In the genomic region with DNA sequence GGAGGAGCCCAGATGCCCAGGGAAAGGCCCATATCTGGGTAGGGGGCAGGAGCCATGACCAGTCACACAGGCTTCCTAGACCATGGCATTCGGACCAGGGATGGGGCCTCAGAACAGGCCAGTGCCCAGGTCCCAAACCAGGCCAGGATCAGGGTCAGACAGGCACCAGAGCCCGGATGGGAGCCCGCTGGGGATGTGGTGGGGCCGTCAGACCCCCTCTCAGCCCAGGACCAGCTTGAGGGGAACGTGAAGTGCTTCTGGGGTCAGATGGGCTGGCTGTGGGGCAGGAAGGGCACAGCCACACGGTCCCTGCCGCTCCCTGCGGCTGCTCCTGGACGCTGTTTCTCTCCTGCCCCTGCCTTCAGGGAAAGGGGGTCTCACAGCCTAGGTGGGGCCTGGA, we compare ENCODE assay signal across 17 cellular contexts. TPM values are rescaled to one million over a fixed set of nuclear protein-coding genes. Genes with fewer than 3 reads are reported as not detected.
DNase-seq lines count a peak whose midpoint lies in the region; ATAC-seq and TF ChIP-seq lines count a peak whose summit lies in the region.
"Had no signal": no experiment of that assay in that cellular context is flagged by ENCODE, and none has a peak within 500 bp of the region (broad histone marks: within the 10 kb centered on the region; RNA-seq: fewer than 3 reads in every experiment).

No MANE protein-coding gene starts in this region.

- peaks cover 14% of the 10 kb centered on the region for H3K27me3 Mint-ChIP-seq in CD4-positive, CD25-positive, alpha-beta regulatory T cell
- no peaks in the 10 kb centered on the region for H3K27me3 Mint-ChIP-seq in T-helper 17 cell
- H3K27me3 Mint-ChIP-seq in memory B cell, result no peaks in the 10 kb centered on the region

- H3K36me3 Mint-ChIP-seq in CD4-positive, CD25-positive, alpha-beta regulatory T cell, result peaks cover 6% of the 10 kb centered on the region
- peaks cover under 1% of the 10 kb centered on the region for H3K36me3 Mint-ChIP-seq in T-helper 17 cell (ENCODE audit: low read depth)
- H3K36me3 Mint-ChIP-seq in memory B cell, result peaks cover 6% of the 10 kb centered on the region
- H3K36me3 Mint-ChIP-seq: WTC11 had no signal

- peaks cover 0 to 3% (median 0%) of the 10 kb centered on the region in 7 donors for H3K9me3 Mint-ChIP-seq in CD4-positive, CD25-positive, alpha-beta regulatory T cell
- no peaks in the 10 kb centered on the region for H3K9me3 Mint-ChIP-seq in memory B cell
- H3K9me3 Mint-ChIP-seq: WTC11 had no signal

- peaks cover 5% of the 10 kb centered on the region for H3K36me3 ChIP-seq in CD4-positive, CD25-positive, alpha-beta regulatory T cell (ENCODE audit: control insufficient read depth, insufficient read depth, low read length)
- H3K36me3 ChIP-seq in DOHH2 (ENCODE audit: control insufficient read depth, low read length), result peaks cover 37% of the 10 kb centered on the region
- H3K36me3 ChIP-seq: BE2C, transverse colon had no signal

- H3K27me3 ChIP-seq in CD4-positive, CD25-positive, alpha-beta regulatory T cell (ENCODE audit: control insufficient read depth, insufficient read depth, low read length), result no peaks in the 10 kb centered on the region
- H3K27me3 ChIP-seq in DOHH2 (ENCODE audit: control insufficient read depth, low read length), result peaks cover 7% of the 10 kb centered on the region
- H3K27me3 ChIP-seq: BE2C had no signal

- no peak for TF ChIP-seq CTCF in DOHH2 (IDR thresholded peaks at IDR 0.05; ENCODE audit: low read depth, low read length, poor library complexity, severe bottlenecking)

- H3K4me1 Mint-ChIP-seq in CD4-positive, CD25-positive, alpha-beta regulatory T cell, result peaks cover 12 to 52% (median 30%) of the 10 kb centered on the region in 4 donors
- H3K4me1 Mint-ChIP-seq in T-helper 17 cell (peaks cover 19% of the 10 kb centered on the region), memory B cell (peaks cover 31% of the 10 kb centered on the region)
- H3K4me1 Mint-ChIP-seq: WTC11 had no signal

- no peaks in the 10 kb centered on the region for H3K9me2 ChIP-seq in DOHH2 (replicated peaks; ENCODE audit: control insufficient read depth, low read length)

- no peak for DNase-seq in CD4-positive, CD25-positive, alpha-beta regulatory T cell
- DNase-seq in T-helper 17 cell, result no peak
- DNase-seq in memory B cell (ENCODE audit: low spot score in 2 of 2), result no peak
- no peak for DNase-seq in AG08396 (ENCODE audit: low spot score)
- DNase-seq in medulla oblongata (ENCODE audit: extremely low spot score), result no peak
- DNase-seq: activated CD8-positive, alpha-beta memory T cell treated with anti-CD3 and anti-CD28 coated beads, Interleukin-2, amount 50 U/mL, for 48 hours; BE2C; DMS79 treated with DMSO at 0.1 percent for 48 hours; effector CD4-positive, alpha-beta T cell; NCI-H748 treated with DMSO at 0.1 percent for 48 hours; stimulated activated CD4-positive, alpha-beta T cell treated with anti-CD3 and anti-CD28 coated beads, Interleukin-4, amount 100 ng/mL, for 4 hours had no signal

- peak overlapping the region; percentile 83 for H3K27ac ChIP-seq in CD4-positive, CD25-positive, alpha-beta regulatory T cell (ENCODE audit: insufficient read depth, low read length, poor library complexity, severe bottlenecking)
- peak overlapping the region; percentile 95 for H3K27ac ChIP-seq in DOHH2 (ENCODE audit: low read depth, low read length)
- H3K27ac ChIP-seq: hepatocyte had no signal

- H3K4me3 Mint-ChIP-seq in CD4-positive, CD25-positive, alpha-beta regulatory T cell, result peak overlapping the region; percentile 81 to 96 (median 91)
- H3K4me3 Mint-ChIP-seq in T-helper 17 cell (peak overlapping the region; percentile 93), memory B cell (peak overlapping the region; percentile 95)

- no peak for ATAC-seq in CD4-positive, CD25-positive, alpha-beta regulatory T cell (ENCODE audit: low read depth in 2 of 2)
- ATAC-seq in T-helper 17 cell (no peak), memory B cell (ENCODE audit: low read depth) (no peak), GM18873 (IDR thresholded peaks at IDR 0.05; ENCODE audit: low FRiP score, unreplicated experiment) (no peak), HG02870 (IDR thresholded peaks at IDR 0.05; ENCODE audit: unreplicated experiment) (no peak)

- H3F3A ChIP-seq in DOHH2 (ENCODE audit: control insufficient read depth, insufficient read depth), result peaks cover 22% of the 10 kb centered on the region

- H3K4me1 ChIP-seq in CD4-positive, CD25-positive, alpha-beta regulatory T cell (ENCODE audit: control insufficient read depth, insufficient read depth, low read length, poor library complexity, severe bottlenecking), result peaks cover 56% of the 10 kb centered on the region
- peaks cover 64% of the 10 kb centered on the region for H3K4me1 ChIP-seq in DOHH2 (ENCODE audit: control insufficient read depth, low read length)
- H3K4me1 ChIP-seq: BE2C had no signal

- H4K20me1 ChIP-seq in DOHH2 (ENCODE audit: control insufficient read depth, insufficient read depth, low read depth, low read length), result no peaks in the 10 kb centered on the region

- H3K27ac Mint-ChIP-seq in CD4-positive, CD25-positive, alpha-beta regulatory T cell, result peak overlapping the region; percentile 82 to 97 (median 85)
- peak overlapping the region; percentile 88 for H3K27ac Mint-ChIP-seq in T-helper 17 cell
- H3K27ac Mint-ChIP-seq in memory B cell, result peak overlapping the region; percentile 98
- H3K27ac Mint-ChIP-seq: WTC11 had no signal

- H3K9me3 ChIP-seq in CD4-positive, CD25-positive, alpha-beta regulatory T cell (ENCODE audit: control insufficient read depth in 2 of 2, low read length in 2 of 2), result no peaks in the 10 kb centered on the region
- H3K9me3 ChIP-seq in DOHH2 (ENCODE audit: control insufficient read depth, insufficient read depth, low read length) (no peaks in the 10 kb centered on the region), T-helper 17 cell (ENCODE audit: control insufficient read depth, low read length, poor library complexity, severe bottlenecking) (no peaks in the 10 kb centered on the region)
- H3K9me3 ChIP-seq: BE2C, transverse colon had no signal

- H3K4me3 ChIP-seq in CD4-positive, CD25-positive, alpha-beta regulatory T cell (ENCODE audit: low read depth, low read length), result peak overlapping the region; percentile 64
- peak overlapping the region; percentile 95 for H3K4me3 ChIP-seq in DOHH2 (ENCODE audit: low read length)
- H3K4me3 ChIP-seq: hepatocyte had no signal

- H3K4me2 ChIP-seq in DOHH2 (ENCODE audit: low read length), result peak overlapping the region; percentile 95

- H3K79me2 ChIP-seq in DOHH2 (ENCODE audit: control insufficient read depth, low read length), result peaks cover 45% of the 10 kb centered on the region
- H3K79me2 ChIP-seq: hepatocyte had no signal

RNA-seq across cellular contexts. Expression of a gene that starts 39.1 kb away (rescaled TPM):
- 170 TPM for total RNA-seq in CD4-positive, CD25-positive, alpha-beta regulatory T cell
- 1 to 10 TPM; 1.7 to 5.6 (median 2.2) TPM for polyA plus RNA-seq in CD4-positive, CD25-positive, alpha-beta regulatory T cell
- total RNA-seq in T-helper 17 cell, result 10 to 100 TPM; 42.0 to 72.1 TPM
